Comparison of ENCODE assay signal across 23 cellular contexts in the genomic region with DNA sequence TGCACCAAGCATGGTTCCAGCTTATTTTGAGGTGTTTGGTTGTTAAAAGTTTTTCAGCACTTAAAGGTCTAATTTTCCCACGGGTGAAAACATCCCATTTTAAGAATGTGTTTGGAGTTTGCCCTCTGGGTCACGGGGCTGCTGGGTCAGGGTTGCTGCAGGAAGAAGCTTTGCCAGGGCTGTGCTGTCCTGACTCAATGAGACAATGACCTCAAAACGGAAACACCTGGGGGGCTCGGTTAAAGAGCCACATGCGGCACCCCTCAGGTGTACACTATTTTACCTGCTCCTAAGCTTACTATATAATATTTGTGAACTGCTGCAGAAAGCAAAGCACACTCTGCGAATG. TPM values are rescaled to one million over a fixed set of nuclear protein-coding genes. Genes with fewer than 3 reads are reported as not detected.
DNase-seq lines count a peak whose midpoint lies in the region; ATAC-seq and TF ChIP-seq lines count a peak whose summit lies in the region.
"Had no signal": no experiment of that assay in that cellular context is flagged by ENCODE, and none has a peak within 500 bp of the region (broad histone marks: within the 10 kb centered on the region; RNA-seq: fewer than 3 reads in every experiment).

No MANE protein-coding gene starts in this region.

- no peak overlapping the region for H2AK5ac ChIP-seq in neuronal stem cell (ENCODE audit: low read depth, low read length)

- peaks cover 0 to 31% (median 0%) of the 10 kb centered on the region in 3 experiments for H3K27me3 ChIP-seq in neuronal stem cell (ENCODE audit: control insufficient read depth in 3 of 3, insufficient read depth in 3 of 3, low read depth in 1 of 3, low read length in 3 of 3)
- H3K27me3 ChIP-seq: BLaER1 had no signal

- H3K27ac Mint-ChIP-seq in activated CD8-positive, alpha-beta memory T cell treated with anti-CD3 and anti-CD28 coated beads, Interleukin-2, amount 10 ng/mL, durations not matched to agents 7 days and 5 days: no peak overlapping the region
- H3K27ac Mint-ChIP-seq in natural killer cell treated with Interleukin-12 subunit alpha and Interleukin-12 subunit beta and Interleukin-15 and Interleukin-18, amount 100 ng/mL, for 72 hours: no peak overlapping the region
- no peak overlapping the region for H3K27ac Mint-ChIP-seq in natural killer cell
- H3K27ac Mint-ChIP-seq: B cell; CD4-positive, CD25-positive, alpha-beta regulatory T cell; CD8-positive, alpha-beta T cell; HFFc6 had no signal

- no peak overlapping the region for H2BK12ac ChIP-seq in neuronal stem cell (ENCODE audit: low read length)

- H3K18ac ChIP-seq in neuronal stem cell (ENCODE audit: low read length): no peak overlapping the region

- H3K4me1 Mint-ChIP-seq in activated CD8-positive, alpha-beta memory T cell treated with anti-CD3 and anti-CD28 coated beads, Interleukin-2, amount 10 ng/mL, durations not matched to agents 7 days and 5 days: no peaks in the 10 kb centered on the region
- H3K4me1 Mint-ChIP-seq in natural killer cell treated with Interleukin-12 subunit alpha and Interleukin-12 subunit beta and Interleukin-15 and Interleukin-18, amount 100 ng/mL, for 72 hours (ENCODE audit: low read depth in 2 of 2): no peaks in the 10 kb centered on the region
- H3K4me1 Mint-ChIP-seq in natural killer cell: no peaks in the 10 kb centered on the region
- H3K4me1 Mint-ChIP-seq: CD4-positive, CD25-positive, alpha-beta regulatory T cell had no signal

- no peak overlapping the region for H2BK5ac ChIP-seq in neuronal stem cell (ENCODE audit: low read length)

- no peaks in the 10 kb centered on the region for H3K36me3 Mint-ChIP-seq in activated CD8-positive, alpha-beta memory T cell treated with anti-CD3 and anti-CD28 coated beads, Interleukin-2, amount 10 ng/mL, durations not matched to agents 7 days and 5 days
- H3K36me3 Mint-ChIP-seq in natural killer cell treated with Interleukin-12 subunit alpha and Interleukin-12 subunit beta and Interleukin-15 and Interleukin-18, amount 100 ng/mL, for 72 hours: no peaks in the 10 kb centered on the region
- H3K36me3 Mint-ChIP-seq in natural killer cell: no peaks in the 10 kb centered on the region
- H3K36me3 Mint-ChIP-seq: CD4-positive, CD25-positive, alpha-beta regulatory T cell; CD8-positive, alpha-beta T cell had no signal

- no CpG with 5 or more reads among the region's 6 CpGs for WGBS in neuronal stem cell (ENCODE audit: extremely low coverage in 2 of 2, insufficient read length in 2 of 2, insufficient replicate concordance in 1 of 2), 2 donors

- no peaks in the 10 kb centered on the region for H3K36me3 ChIP-seq in neuronal stem cell (replicated peaks in 1 of 2; ENCODE audit: control insufficient read depth in 2 of 2, insufficient read depth in 2 of 2, low read length in 2 of 2)
- H3K36me3 ChIP-seq: BLaER1, HAP-1 had no signal

- H3K9me3 Mint-ChIP-seq in activated CD8-positive, alpha-beta memory T cell treated with anti-CD3 and anti-CD28 coated beads, Interleukin-2, amount 10 ng/mL, durations not matched to agents 7 days and 5 days (ENCODE audit: low read depth): no peaks in the 10 kb centered on the region
- no peaks in the 10 kb centered on the region for H3K9me3 Mint-ChIP-seq in natural killer cell treated with Interleukin-12 subunit alpha and Interleukin-12 subunit beta and Interleukin-15 and Interleukin-18, amount 100 ng/mL, for 72 hours
- no peaks in the 10 kb centered on the region for H3K9me3 Mint-ChIP-seq in natural killer cell
- H3K9me3 Mint-ChIP-seq: CD4-positive, CD25-positive, alpha-beta regulatory T cell had no signal

- no peak overlapping the region for H3K4me2 ChIP-seq in neuronal stem cell (ENCODE audit: insufficient read depth, low read length, poor library complexity, severe bottlenecking)
- H3K4me2 ChIP-seq: BLaER1 had no signal

- H3K27me3 Mint-ChIP-seq in activated CD8-positive, alpha-beta memory T cell treated with anti-CD3 and anti-CD28 coated beads, Interleukin-2, amount 10 ng/mL, durations not matched to agents 7 days and 5 days: peaks cover 11% of the 10 kb centered on the region
- peaks cover 6 to 14% of the 10 kb centered on the region in 2 donors for H3K27me3 Mint-ChIP-seq in natural killer cell treated with Interleukin-12 subunit alpha and Interleukin-12 subunit beta and Interleukin-15 and Interleukin-18, amount 100 ng/mL, for 72 hours
- peaks cover 0 to 7% of the 10 kb centered on the region in 2 donors for H3K27me3 Mint-ChIP-seq in natural killer cell (ENCODE audit: low read depth in 2 of 2)

- peak overlapping the region; percentile 16 for H3K23ac ChIP-seq in neuronal stem cell (ENCODE audit: low read depth, low read length, poor library complexity)

- no peak overlapping the region for H3K14ac ChIP-seq in neuronal stem cell (ENCODE audit: low read length)

- no peak overlapping the region for H2AFZ ChIP-seq in neuronal stem cell (ENCODE audit: low read length)

- no peak overlapping the region for H4K8ac ChIP-seq in neuronal stem cell (ENCODE audit: low read depth, low read length)

- no peaks in the 10 kb centered on the region for H3K79me1 ChIP-seq in neuronal stem cell (ENCODE audit: low read depth, low read length)

- H3K4me3 ChIP-seq in neuronal stem cell (ENCODE audit: low read length in 2 of 2): no peak overlapping the region
- H3K4me3 ChIP-seq: BLaER1, GM12878, HAP-1 had no signal

- no peak overlapping the region for H3K4me3 Mint-ChIP-seq in activated CD8-positive, alpha-beta memory T cell treated with anti-CD3 and anti-CD28 coated beads, Interleukin-2, amount 10 ng/mL, durations not matched to agents 7 days and 5 days
- no peak overlapping the region for H3K4me3 Mint-ChIP-seq in natural killer cell treated with Interleukin-12 subunit alpha and Interleukin-12 subunit beta and Interleukin-15 and Interleukin-18, amount 100 ng/mL, for 72 hours
- H3K4me3 Mint-ChIP-seq in natural killer cell: no peak overlapping the region
- H3K4me3 Mint-ChIP-seq: B cell; CD4-positive, CD25-positive, alpha-beta regulatory T cell; CD8-positive, alpha-beta T cell; HFFc6 had no signal

- DNase-seq in activated CD8-positive, alpha-beta memory T cell treated with anti-CD3 and anti-CD28 coated beads, Interleukin-2, amount 50 U/mL, for 48 hours: peak; percentile 1
- DNase-seq in activated CD8-positive, alpha-beta memory T cell treated with anti-CD3 and anti-CD28 coated beads, Interleukin-2, amount 10 ng/mL, durations not matched to agents 7 days and 5 days: no peak
- peak; percentile 23 for DNase-seq in natural killer cell treated with Interleukin-12 subunit alpha and Interleukin-12 subunit beta and Interleukin-15 and Interleukin-18, amount 100 ng/mL, for 72 hours (ENCODE audit: low spot score)
- no peak for DNase-seq in natural killer cell
- peak; percentile 8 for DNase-seq in islet precursor cell
- DNase-seq in neuronal stem cell (ENCODE audit: low spot score): no peak
- DNase-seq: CD4-positive, CD25-positive, alpha-beta regulatory T cell; CD8-positive, alpha-beta T cell; DMS79; EL; GDM1; GOT3; HFFc6 had no signal

- H3K9me3 ChIP-seq in neuronal stem cell (replicated peaks in 1 of 2; ENCODE audit: control insufficient read depth in 2 of 2, insufficient read depth in 1 of 2, low read depth in 1 of 2, low read length in 2 of 2): no peaks in the 10 kb centered on the region
- H3K9me3 ChIP-seq: Caco-2, HAP-1 had no signal

- no peak for TF ChIP-seq CTCF in natural killer cell (IDR thresholded peaks at IDR 0.05)

- H3K9ac ChIP-seq in neuronal stem cell (ENCODE audit: low read depth, low read length, poor library complexity): no peak overlapping the region
- H3K9ac ChIP-seq: BLaER1 had no signal

- CTCF ChIA-PET in activated CD8-positive, alpha-beta memory T cell treated with anti-CD3 and anti-CD28 coated beads, Interleukin-2, amount 10 ng/mL, durations not matched to agents 7 days and 5 days (lab: Charles Lee): no interaction called here

- no peak overlapping the region for H2BK15ac ChIP-seq in neuronal stem cell (ENCODE audit: low read length)

- H3K4ac ChIP-seq in neuronal stem cell (ENCODE audit: low read length): no peak overlapping the region

- intact Hi-C loops in natural killer cell (cut with micrococcal nuclease): no loop called here

- peak overlapping the region; percentile 35 for H2BK120ac ChIP-seq in neuronal stem cell (ENCODE audit: low read depth, low read length)

- H3K4me1 ChIP-seq in neuronal stem cell (ENCODE audit: control insufficient read depth in 2 of 2, insufficient read depth in 1 of 2, low read depth in 1 of 2, low read length in 2 of 2): peaks cover 0 to 4% of the 10 kb centered on the region in 2 donors
- H3K4me1 ChIP-seq: Caco-2, HAP-1 had no signal

- ATAC-seq in activated CD8-positive, alpha-beta memory T cell treated with anti-CD3 and anti-CD28 coated beads, Interleukin-2, amount 10 ng/mL, durations not matched to agents 7 days and 5 days: no peak
- no peak for ATAC-seq in natural killer cell treated with Interleukin-12 subunit alpha and Interleukin-12 subunit beta and Interleukin-15 and Interleukin-18, amount 100 ng/mL, for 72 hours
- ATAC-seq in natural killer cell: no peak
- ATAC-seq in GM18867 (IDR thresholded peaks at IDR 0.05; ENCODE audit: unreplicated experiment): no peak
- no peak for ATAC-seq in HG02870 (IDR thresholded peaks at IDR 0.05; ENCODE audit: unreplicated experiment)
- ATAC-seq: CD8-positive, alpha-beta T cell; GM12878 had no signal

- no peak overlapping the region for H4K91ac ChIP-seq in neuronal stem cell (ENCODE audit: low read depth, low read length, poor library complexity)

- H3K27ac ChIP-seq in neuronal stem cell (replicated peaks; ENCODE audit: low read length): no peak overlapping the region
- H3K27ac ChIP-seq: 22Rv1, BLaER1, C4-2B had no signal

RNA-seq across cellular contexts. Expression of a gene that starts 27.6 kb away (rescaled TPM):
- total RNA-seq in activated CD8-positive, alpha-beta memory T cell treated with anti-CD3 and anti-CD28 coated beads, Interleukin-2, amount 10 ng/mL, durations not matched to agents 7 days and 5 days: under 1 TPM in 1 of 2 experiments, not detected in 1; 0.35 TPM
- not detected for total RNA-seq in natural killer cell treated with Interleukin-12 subunit alpha and Interleukin-12 subunit beta and Interleukin-15 and Interleukin-18, amount 100 ng/mL, for 72 hours
- not detected for total RNA-seq in natural killer cell
- 2.3 TPM for polyA plus RNA-seq in neuronal stem cell (2013, experiment 1 of 2)
- polyA plus RNA-seq in neuronal stem cell (2013, experiment 2 of 2): 2.4 TPM
- total RNA-seq: Caco-2; CD4-positive, CD25-positive, alpha-beta regulatory T cell; HFFc6 had no signal
- polyA plus RNA-seq: AG04450; CD4-positive, CD25-positive, alpha-beta regulatory T cell had no signal

Comparison
In these comparisons a context has a peak if more than half of its experiments do, and no peak if none do; other contexts are left out.
1. DNase-seq: peak in activated CD8-positive, alpha-beta memory T cell treated with anti-CD3 and anti-CD28 coated beads, Interleukin-2, amount 50 U/mL, for 48 hours (single experiment), natural killer cell treated with Interleukin-12 subunit alpha and Interleukin-12 subunit beta and Interleukin-15 and Interleukin-18, amount 100 ng/mL, for 72 hours (single experiment) and islet precursor cell (single experiment); none in activated CD8-positive, alpha-beta memory T cell treated with anti-CD3 and anti-CD28 coated beads, Interleukin-2, amount 10 ng/mL, durations not matched to agents 7 days and 5 days (single experiment), natural killer cell (single experiment) and neuronal stem cell (single experiment).